Comparison of ENCODE assay signal across 10 cellular contexts in genomic region chr10:13158401-13158800, GRCh38. TPM values are rescaled to one million over a fixed set of nuclear protein-coding genes. Genes with fewer than 3 reads are reported as not detected.
A peak's percentile ranks its signal among the peaks of the same experiment; 100 is the strongest.
DNase-seq lines count a peak whose midpoint lies in the region; ATAC-seq and TF ChIP-seq lines count a peak whose summit lies in the region.
"Had no signal": no experiment of that assay in that cellular context is flagged by ENCODE, and none has a peak within 500 bp of the region (broad histone marks: within the 10 kb centered on the region; RNA-seq: fewer than 3 reads in every experiment).

No MANE protein-coding gene starts in this region.

- H3K79me2 ChIP-seq in DOHH2 (ENCODE audit: control insufficient read depth, low read length) (peaks cover 20% of the 10 kb centered on the region), PC-9 (ENCODE audit: low read depth) (peaks cover 15% of the 10 kb centered on the region)

- H3K4me2 ChIP-seq in DOHH2 (ENCODE audit: low read length): peak overlapping the region; percentile 49
- peak overlapping the region; percentile 64 for H3K4me2 ChIP-seq in PC-9
- H3K4me2 ChIP-seq: KMS-11 had no signal

- BruUV-seq in PC-9 (replicated peaks; lab: Mats Ljungman, UMichigan): no TSS peak

- H4K20me1 ChIP-seq in DOHH2 (ENCODE audit: control insufficient read depth, insufficient read depth, low read depth, low read length) (0 out of 2 replicates have a peak, but pooled peaks cover 7% of the 10 kb centered on the region), PC-9 (ENCODE audit: insufficient read depth) (no peaks in the 10 kb centered on the region)

- ATAC-seq in psoas muscle (no peak), HG02623 (IDR thresholded peaks at IDR 0.05; ENCODE audit: unreplicated experiment) (no peak)
- ATAC-seq: HCT116 had no signal

- WGBS in psoas muscle, 3 donors: 40 to 64% (median 61%) methylated on average over 24 to 32 of the region's 32 CpGs

- H3K9me2 ChIP-seq in DOHH2 (replicated peaks; ENCODE audit: control insufficient read depth, low read length) (no peaks in the 10 kb centered on the region), PC-9 (ENCODE audit: insufficient read depth) (no peaks in the 10 kb centered on the region)

- peak in 1 of 2 experiments; percentile 25 for DNase-seq in PC-9
- DNase-seq in colonic mucosa: no peak
- DNase-seq in psoas muscle: peak in 1 of 2 donors; percentile 18
- DNase-seq in NCI-H1694 (lab: John Stamatoyannopoulos, UW): no peak
- DNase-seq in DMS53 (lab: John Stamatoyannopoulos, UW): no peak
- no peak for DNase-seq in NCI-H1930 (lab: John Stamatoyannopoulos, UW)

- peaks cover 13% of the 10 kb centered on the region for H3K36me3 ChIP-seq in DOHH2 (ENCODE audit: control insufficient read depth, low read length)
- H3K36me3 ChIP-seq in PC-9 (ENCODE audit: low read depth): no peaks in the 10 kb centered on the region
- no peaks in the 10 kb centered on the region for H3K36me3 ChIP-seq in colonic mucosa
- H3K36me3 ChIP-seq in psoas muscle (ENCODE audit: insufficient read depth in 1 of 2, low read depth in 1 of 2): no peaks in the 10 kb centered on the region

- POLR2A ChIA-PET in PC-9 (lab: Charles Lee; ENCODE audit: unreplicated experiment): no interaction called here

- H3K9me3 ChIP-seq in DOHH2 (ENCODE audit: control insufficient read depth, insufficient read depth, low read length) (no peaks in the 10 kb centered on the region), PC-9 (ENCODE audit: insufficient read depth, low read depth) (no peaks in the 10 kb centered on the region), colonic mucosa (no peaks in the 10 kb centered on the region), psoas muscle (no peaks in the 10 kb centered on the region)

- intact Hi-C loops in PC-9 (cut with micrococcal nuclease; ENCODE audit: unreplicated experiment) (no loop called here), colonic mucosa (cut with DNase I) (no loop called here), psoas muscle (cut with DNase I) (no loop called here)

- H3K27ac ChIP-seq in DOHH2 (ENCODE audit: low read depth, low read length) (no peak overlapping the region), PC-9 (peak overlapping the region; percentile 39; the same call in 1 of the 2 replicates), colonic mucosa (peak overlapping the region; percentile 13), psoas muscle (no peak overlapping the region)
- H3K27ac ChIP-seq: KMS-11 had no signal

- CTCF ChIA-PET in PC-9 (lab: Charles Lee): no interaction called here

- TF ChIP-seq CTCF in DOHH2 (IDR thresholded peaks at IDR 0.05; ENCODE audit: low read depth, low read length, poor library complexity, severe bottlenecking): no peak
- TF ChIP-seq CTCF in PC-9 (conservative IDR thresholded peaks at IDR 0.05): no peak
- no peak for TF ChIP-seq CTCF in colonic mucosa (IDR thresholded peaks at IDR 0.05)
- no peak for TF ChIP-seq CTCF in psoas muscle (IDR thresholded peaks at IDR 0.05)

- H3K9ac ChIP-seq in colonic mucosa (ENCODE audit: low read depth in 2 of 2, low read length in 2 of 2): peak overlapping the region in 1 of 2 donors; percentile 12
- H3K9ac ChIP-seq: KMS-11 had no signal

- H2AFZ ChIP-seq in PC-9: peak overlapping the region; percentile 77

- H3F3A ChIP-seq in DOHH2 (ENCODE audit: control insufficient read depth, insufficient read depth) (0 out of 2 replicates have a peak, but pooled peaks cover 2% of the 10 kb centered on the region), PC-9 (ENCODE audit: insufficient read depth, low read depth) (no peaks in the 10 kb centered on the region)

- peak overlapping the region; percentile 60 for H3K4me3 ChIP-seq in DOHH2 (ENCODE audit: low read length)
- peak overlapping the region; percentile 51; the same call in 1 of the 2 replicates for H3K4me3 ChIP-seq in PC-9
- H3K4me3 ChIP-seq in colonic mucosa: peak overlapping the region; percentile 26
- H3K4me3 ChIP-seq in psoas muscle: peak overlapping the region; percentile 18

- H3K27me3 ChIP-seq in DOHH2 (ENCODE audit: control insufficient read depth, low read length) (no peaks in the 10 kb centered on the region), PC-9 (ENCODE audit: insufficient read depth, low read depth) (no peaks in the 10 kb centered on the region), colonic mucosa (no peaks in the 10 kb centered on the region), psoas muscle (ENCODE audit: insufficient read depth in 3 of 3, low read length in 2 of 3) (no peaks in the 10 kb centered on the region)

- H3K4me1 ChIP-seq in DOHH2 (ENCODE audit: control insufficient read depth, low read length) (peaks cover 30% of the 10 kb centered on the region), PC-9 (replicated peaks; ENCODE audit: insufficient read depth) (peaks cover 14% of the 10 kb centered on the region; the same call in 1 of the 2 replicates), colonic mucosa (peaks cover 6% of the 10 kb centered on the region), psoas muscle (peaks cover 7% of the 10 kb centered on the region)

RNA-seq across cellular contexts. Expression of gene MCM10, which starts 3.0 kb away (rescaled TPM):
- total RNA-seq in PC-9 (2021) (20.9 and 24.5 TPM in 2 replicates), colonic mucosa (10 to 100 TPM in 1 of 2 donors, 1 to 10 TPM in 1; 2.4 to 21.0 TPM), psoas muscle (under 1 TPM in 3 of 4 donors, not detected in 1; 0.10 to 0.83 (median 0.32) TPM)
- under 1 TPM; 0.07 to 0.21 (median 0.14) TPM for polyA plus RNA-seq in psoas muscle

RNA-seq across cellular contexts. Expression of gene OPTN, which starts 58.4 kb away (rescaled TPM):
- total RNA-seq in PC-9 (2021): 26.6 and 26.8 TPM in 2 replicates
- total RNA-seq in colonic mucosa: 100 to 1,000 TPM in 1 of 2 donors, 10 to 100 TPM in 1; 59.8 to 122 TPM
- 100 to 1,000 TPM; 178 to 561 (median 312) TPM for total RNA-seq in psoas muscle
- 100 to 1,000 TPM; 113 to 523 (median 518) TPM for polyA plus RNA-seq in psoas muscle

Comparison
In these comparisons a context has a peak if more than half of its experiments do, and no peak if none do; other contexts are left out.
1. H3K27ac ChIP-seq: peak in PC-9 (single experiment) and colonic mucosa (single experiment); none in DOHH2 (single experiment) and psoas muscle (single experiment).
2. Peak in every context shown above with its lines, with median percentiles within 50 percentile points of each other: H3K4me3 ChIP-seq.